Comparison of ENCODE assay signal across 1 cellular context in the genomic region with DNA sequence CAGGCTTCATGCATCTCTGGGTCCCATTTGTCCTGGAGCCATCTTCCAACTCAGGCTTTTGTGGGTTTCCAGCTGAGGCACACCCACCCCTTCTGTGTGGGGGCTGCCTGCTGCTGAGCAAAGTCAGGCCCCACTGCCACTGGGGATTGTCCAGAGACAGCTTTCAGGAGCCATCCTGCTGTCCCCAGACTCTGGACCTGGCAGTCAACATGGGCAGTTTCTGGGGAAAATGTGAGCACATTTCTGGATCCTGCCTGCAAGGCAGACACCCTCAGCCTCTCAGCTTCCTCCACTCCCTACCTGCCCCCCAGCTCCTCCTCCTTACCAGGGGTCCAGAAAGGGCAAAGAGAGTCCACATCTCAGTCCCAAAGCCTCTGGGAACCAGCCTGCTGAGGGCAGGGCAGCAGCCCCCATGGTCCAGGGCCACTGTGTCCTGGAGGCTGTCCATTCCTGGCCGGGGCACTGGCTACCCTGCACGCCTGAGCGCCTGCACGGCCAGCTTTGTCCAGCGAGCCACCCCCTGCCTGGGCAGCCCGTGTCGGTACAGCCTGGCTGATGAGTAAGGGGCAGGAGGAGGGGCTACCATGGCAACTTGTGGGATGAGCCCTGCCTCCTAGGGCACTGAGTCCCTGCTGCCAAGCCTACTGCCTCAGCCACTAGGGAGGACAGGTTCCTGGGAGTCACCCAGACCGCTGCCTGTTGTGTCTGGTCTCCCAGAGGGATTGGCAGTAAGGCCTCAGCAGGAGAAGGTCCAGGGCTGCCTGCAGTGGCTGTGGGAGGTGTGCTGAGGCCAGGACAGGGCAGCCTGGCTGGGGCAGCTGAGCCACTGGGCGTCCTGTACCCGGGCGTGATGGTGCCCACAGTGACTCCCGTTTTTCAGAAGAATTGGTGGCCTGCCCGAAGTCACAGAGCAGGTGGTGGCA.
TF ChIP-seq lines count a peak whose summit lies in the region.

A gene with protein sequence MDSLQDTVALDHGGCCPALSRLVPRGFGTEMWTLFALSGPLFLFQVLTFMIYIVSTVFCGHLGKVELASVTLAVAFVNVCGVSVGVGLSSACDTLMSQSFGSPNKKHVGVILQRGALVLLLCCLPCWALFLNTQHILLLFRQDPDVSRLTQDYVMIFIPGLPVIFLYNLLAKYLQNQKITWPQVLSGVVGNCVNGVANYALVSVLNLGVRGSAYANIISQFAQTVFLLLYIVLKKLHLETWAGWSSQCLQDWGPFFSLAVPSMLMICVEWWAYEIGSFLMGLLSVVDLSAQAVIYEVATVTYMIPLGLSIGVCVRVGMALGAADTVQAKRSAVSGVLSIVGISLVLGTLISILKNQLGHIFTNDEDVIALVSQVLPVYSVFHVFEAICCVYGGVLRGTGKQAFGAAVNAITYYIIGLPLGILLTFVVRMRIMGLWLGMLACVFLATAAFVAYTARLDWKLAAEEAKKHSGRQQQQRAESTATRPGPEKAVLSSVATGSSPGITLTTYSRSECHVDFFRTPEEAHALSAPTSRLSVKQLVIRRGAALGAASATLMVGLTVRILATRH (minus strand): TSS at position 477 of the 923 bp plus-strand sequence. CDS start 29 bp downstream, at position 448.

TF ChIP-seq in SK-N-SH treated with all-trans-retinoic acid at 6 μM for 48 hours, 23 proteins besides CTCF, POLR2A, EP300 and RAD21 (continued from another document):
- TF ChIP-seq, protein P1, sequence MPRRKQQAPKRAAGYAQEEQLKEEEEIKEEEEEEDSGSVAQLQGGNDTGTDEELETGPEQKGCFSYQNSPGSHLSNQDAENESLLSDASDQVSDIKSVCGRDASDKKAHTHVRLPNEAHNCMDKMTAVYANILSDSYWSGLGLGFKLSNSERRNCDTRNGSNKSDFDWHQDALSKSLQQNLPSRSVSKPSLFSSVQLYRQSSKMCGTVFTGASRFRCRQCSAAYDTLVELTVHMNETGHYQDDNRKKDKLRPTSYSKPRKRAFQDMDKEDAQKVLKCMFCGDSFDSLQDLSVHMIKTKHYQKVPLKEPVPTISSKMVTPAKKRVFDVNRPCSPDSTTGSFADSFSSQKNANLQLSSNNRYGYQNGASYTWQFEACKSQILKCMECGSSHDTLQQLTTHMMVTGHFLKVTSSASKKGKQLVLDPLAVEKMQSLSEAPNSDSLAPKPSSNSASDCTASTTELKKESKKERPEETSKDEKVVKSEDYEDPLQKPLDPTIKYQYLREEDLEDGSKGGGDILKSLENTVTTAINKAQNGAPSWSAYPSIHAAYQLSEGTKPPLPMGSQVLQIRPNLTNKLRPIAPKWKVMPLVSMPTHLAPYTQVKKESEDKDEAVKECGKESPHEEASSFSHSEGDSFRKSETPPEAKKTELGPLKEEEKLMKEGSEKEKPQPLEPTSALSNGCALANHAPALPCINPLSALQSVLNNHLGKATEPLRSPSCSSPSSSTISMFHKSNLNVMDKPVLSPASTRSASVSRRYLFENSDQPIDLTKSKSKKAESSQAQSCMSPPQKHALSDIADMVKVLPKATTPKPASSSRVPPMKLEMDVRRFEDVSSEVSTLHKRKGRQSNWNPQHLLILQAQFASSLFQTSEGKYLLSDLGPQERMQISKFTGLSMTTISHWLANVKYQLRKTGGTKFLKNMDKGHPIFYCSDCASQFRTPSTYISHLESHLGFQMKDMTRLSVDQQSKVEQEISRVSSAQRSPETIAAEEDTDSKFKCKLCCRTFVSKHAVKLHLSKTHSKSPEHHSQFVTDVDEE (CRISPR knock-in tag; IDR thresholded peaks at IDR 0.05), result no peak
- TF ChIP-seq TCF4 (CRISPR knock-in tag; IDR thresholded peaks at IDR 0.05; ENCODE audit: borderline replicate concordance), result no peak
- TF ChIP-seq, protein P2, sequence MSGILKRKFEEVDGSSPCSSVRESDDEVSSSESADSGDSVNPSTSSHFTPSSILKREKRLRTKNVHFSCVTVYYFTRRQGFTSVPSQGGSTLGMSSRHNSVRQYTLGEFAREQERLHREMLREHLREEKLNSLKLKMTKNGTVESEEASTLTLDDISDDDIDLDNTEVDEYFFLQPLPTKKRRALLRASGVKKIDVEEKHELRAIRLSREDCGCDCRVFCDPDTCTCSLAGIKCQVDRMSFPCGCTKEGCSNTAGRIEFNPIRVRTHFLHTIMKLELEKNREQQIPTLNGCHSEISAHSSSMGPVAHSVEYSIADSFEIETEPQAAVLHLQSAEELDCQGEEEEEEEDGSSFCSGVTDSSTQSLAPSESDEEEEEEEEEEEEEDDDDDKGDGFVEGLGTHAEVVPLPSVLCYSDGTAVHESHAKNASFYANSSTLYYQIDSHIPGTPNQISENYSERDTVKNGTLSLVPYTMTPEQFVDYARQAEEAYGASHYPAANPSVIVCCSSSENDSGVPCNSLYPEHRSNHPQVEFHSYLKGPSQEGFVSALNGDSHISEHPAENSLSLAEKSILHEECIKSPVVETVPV (CRISPR knock-in tag; IDR thresholded peaks at IDR 0.05), result no peak
